In genomic region chr21:32469628-32470027, GRCh38 we compare ENCODE assay signal across 23 cellular contexts. TPM values are rescaled to one million over a fixed set of nuclear protein-coding genes. Genes with fewer than 3 reads are reported as not detected.
"Had no signal": no experiment of that assay in that cellular context is flagged by ENCODE, and none has a peak within 500 bp of the region (broad histone marks: within the 10 kb centered on the region; RNA-seq: fewer than 3 reads in every experiment).

No MANE protein-coding gene starts in this region.

- ATAC-seq: HepG2 had no signal

- H3K4me3 ChIP-seq: SJSA1, SK-N-MC had no signal

- H3K27ac ChIP-seq: KMS-11, SJSA1, SK-N-MC had no signal

- H3K9me3 ChIP-seq: SJSA1 had no signal

- DNase-seq: IMR-90, Kasumi-1, MM.1S, NCI-H1092 treated with DMSO at 0.1 percent for 48 hours, NCI-H1436, NCI-H187, NCI-H2029, NCI-H2081 treated with DMSO at 0.1 percent for 48 hours, NCI-H2171, NCI-H226, NCI-H446, NCI-H510A, NCI-H524 treated with DMSO at 0.1 percent for 48 hours, NCI-H69, NCI-H774, Right ventricle myocardium superior, RPMI8226, SIG-M5 had no signal

RNA-seq across cellular contexts. Expression of gene EVA1C, which starts 57.1 kb away (rescaled TPM):
- total RNA-seq: HT1080 had no signal
